Comparison of ENCODE assay signal across 17 cellular contexts in genomic region chr10:30368065-30368718, GRCh38. TPM values are rescaled to one million over a fixed set of nuclear protein-coding genes. Genes with fewer than 3 reads are reported as not detected.
A peak's percentile ranks its signal among the peaks of the same experiment; 100 is the strongest.
DNase-seq lines count a peak whose midpoint lies in the region; ATAC-seq and TF ChIP-seq lines count a peak whose summit lies in the region.
"Had no signal": no experiment of that assay in that cellular context is flagged by ENCODE, and none has a peak within 500 bp of the region (broad histone marks: within the 10 kb centered on the region; RNA-seq: fewer than 3 reads in every experiment).

No MANE protein-coding gene starts in this region.

- H2AFZ ChIP-seq in neuronal stem cell (ENCODE audit: low read length): peak overlapping the region; percentile 77

- H3K4me1 ChIP-seq in neuronal stem cell (ENCODE audit: control insufficient read depth in 2 of 2, insufficient read depth in 1 of 2, low read depth in 1 of 2, low read length in 2 of 2): peaks cover 6% of the 10 kb centered on the region in 2 donors
- H3K4me1 ChIP-seq: colonic mucosa, tibial artery had no signal

- TF ChIP-seq CTCF in AG10803 (conservative IDR thresholded peaks at IDR 0.05; ENCODE audit: low read length) (no peak), WTC11 (IDR thresholded peaks at IDR 0.05) (no peak)

- H3K9ac ChIP-seq in neuronal stem cell (ENCODE audit: low read depth, low read length, poor library complexity): no peak overlapping the region

- DNase-seq in AG10803 (ENCODE audit: low read depth) (peak; percentile 49), WTC11 (ENCODE audit: low spot score) (no peak), left cardiac atrium (peak; percentile 50), neuronal stem cell (ENCODE audit: low spot score) (no peak), NOMO-1 treated with dmso at 0.1 percent for 144 hours (lab: John Stamatoyannopoulos, UW; ENCODE audit: unreplicated experiment) (no peak), retina (no peak)
- DNase-seq in activated CD4-positive, alpha-beta T cell treated with anti-CD3 and anti-CD28 coated beads, Interleukin-2, amount 50 U/mL, for 1 hour: no peak
- DNase-seq: activated CD8-positive, alpha-beta memory T cell treated with anti-CD3 and anti-CD28 coated beads, Interleukin-2, amount 50 U/mL, for 4 hours; colonic mucosa; DMS153; kidney; NCI-H2107; tibial artery had no signal

- H2BK15ac ChIP-seq in neuronal stem cell (ENCODE audit: low read length): peak overlapping the region; percentile 58

- H3K27ac Mint-ChIP-seq in WTC11: no peak overlapping the region
- H3K27ac Mint-ChIP-seq: activated naive CD8-positive, alpha-beta T cell had no signal

- no peak overlapping the region for H3K14ac ChIP-seq in neuronal stem cell (ENCODE audit: low read length)

- H3K27me3 Mint-ChIP-seq in WTC11 (ENCODE audit: low read depth): peaks cover 36% of the 10 kb centered on the region
- H3K27me3 Mint-ChIP-seq: activated naive CD8-positive, alpha-beta T cell had no signal

- H3K27ac ChIP-seq in neuronal stem cell (replicated peaks; ENCODE audit: low read length): no peak overlapping the region
- H3K27ac ChIP-seq: colonic mucosa, tibial artery, VCaP had no signal

- no peak overlapping the region for H4K91ac ChIP-seq in neuronal stem cell (ENCODE audit: low read depth, low read length, poor library complexity)

- WGBS in neuronal stem cell (ENCODE audit: extremely low coverage in 2 of 2, insufficient read length in 2 of 2, insufficient replicate concordance in 1 of 2), 2 donors: no CpG with 5 or more reads among the region's 22 CpGs

- no peaks in the 10 kb centered on the region for H3K36me3 Mint-ChIP-seq in WTC11
- H3K36me3 Mint-ChIP-seq: activated naive CD8-positive, alpha-beta T cell had no signal

- H2BK12ac ChIP-seq in neuronal stem cell (ENCODE audit: low read length): peak overlapping the region; percentile 41

- peak overlapping the region; percentile 55 for H3K23ac ChIP-seq in neuronal stem cell (ENCODE audit: low read depth, low read length, poor library complexity)

- H2BK120ac ChIP-seq in neuronal stem cell (ENCODE audit: low read depth, low read length): no peak overlapping the region

- peaks cover 32% of the 10 kb centered on the region for H3K4me1 Mint-ChIP-seq in WTC11

- H3K4me3 ChIP-seq in AG10803 (ENCODE audit: low read length) (no peak overlapping the region), neuronal stem cell (ENCODE audit: low read length in 2 of 2) (no peak overlapping the region)
- H3K4me3 ChIP-seq: colonic mucosa, tibial artery had no signal

- H3K4me3 Mint-ChIP-seq in WTC11: no peak overlapping the region
- H3K4me3 Mint-ChIP-seq: activated naive CD8-positive, alpha-beta T cell; neural crest cell had no signal

- H3K4me2 ChIP-seq in neuronal stem cell (ENCODE audit: insufficient read depth, low read length, poor library complexity, severe bottlenecking): no peak overlapping the region

- H3K79me1 ChIP-seq in neuronal stem cell (ENCODE audit: low read depth, low read length): peaks cover 2% of the 10 kb centered on the region

- POLR2A ChIA-PET in WTC11 (lab: Charles Lee): no interaction called here

- peaks cover 0 to 20% (median 0%) of the 10 kb centered on the region in 3 experiments for H3K27me3 ChIP-seq in neuronal stem cell (ENCODE audit: control insufficient read depth in 3 of 3, insufficient read depth in 3 of 3, low read depth in 1 of 3, low read length in 3 of 3)
- H3K27me3 ChIP-seq: colonic mucosa had no signal

- CTCF ChIA-PET in WTC11 (lab: Charles Lee): interaction anchor here (0.5 to 1.9 kb wide), 5 partner anchors 8 to 370 kb away, joined by 3 to 18 read pairs (median 4); no protein-coding TSS in a partner anchor

- H4K8ac ChIP-seq in neuronal stem cell (ENCODE audit: low read depth, low read length): peak overlapping the region; percentile 82

- peak overlapping the region; percentile 85 for H3K18ac ChIP-seq in neuronal stem cell (ENCODE audit: low read length)

- no peaks in the 10 kb centered on the region for H3K36me3 ChIP-seq in neuronal stem cell (replicated peaks in 1 of 2; ENCODE audit: control insufficient read depth in 2 of 2, insufficient read depth in 2 of 2, low read length in 2 of 2)
- H3K36me3 ChIP-seq: colonic mucosa, tibial artery had no signal

- H3K4ac ChIP-seq in neuronal stem cell (ENCODE audit: low read length): no peak overlapping the region

- H3K9me3 ChIP-seq in neuronal stem cell (replicated peaks in 1 of 2; ENCODE audit: control insufficient read depth in 2 of 2, insufficient read depth in 1 of 2, low read depth in 1 of 2, low read length in 2 of 2): no peaks in the 10 kb centered on the region
- H3K9me3 ChIP-seq: colonic mucosa, tibial artery had no signal

- ATAC-seq in WTC11 (peak; percentile 63), left cardiac atrium (peak; percentile 85 to 88), GM21576 (IDR thresholded peaks at IDR 0.05; ENCODE audit: unreplicated experiment) (no peak)

- no peak overlapping the region for H2BK5ac ChIP-seq in neuronal stem cell (ENCODE audit: low read length)

- H3K9me3 Mint-ChIP-seq in WTC11: no peaks in the 10 kb centered on the region
- H3K9me3 Mint-ChIP-seq: neural crest cell had no signal

- intact Hi-C loops in left cardiac atrium (cut with DNase I): no loop called here

- peak overlapping the region; percentile 84 for H2AK5ac ChIP-seq in neuronal stem cell (ENCODE audit: low read depth, low read length)

TF ChIP-seq in WTC11, 78 proteins besides CTCF, POLR2A, EP300 and RAD21:
- TF ChIP-seq ZNF416 (CRISPR knock-in tag; IDR thresholded peaks at IDR 0.05) (no peak), IRF2 (CRISPR knock-in tag; IDR thresholded peaks at IDR 0.05; ENCODE audit: borderline replicate concordance, low read depth) (no peak), ZNF138 (CRISPR knock-in tag; conservative IDR thresholded peaks at IDR 0.05) (no peak)
- TF ChIP-seq, protein P1, sequence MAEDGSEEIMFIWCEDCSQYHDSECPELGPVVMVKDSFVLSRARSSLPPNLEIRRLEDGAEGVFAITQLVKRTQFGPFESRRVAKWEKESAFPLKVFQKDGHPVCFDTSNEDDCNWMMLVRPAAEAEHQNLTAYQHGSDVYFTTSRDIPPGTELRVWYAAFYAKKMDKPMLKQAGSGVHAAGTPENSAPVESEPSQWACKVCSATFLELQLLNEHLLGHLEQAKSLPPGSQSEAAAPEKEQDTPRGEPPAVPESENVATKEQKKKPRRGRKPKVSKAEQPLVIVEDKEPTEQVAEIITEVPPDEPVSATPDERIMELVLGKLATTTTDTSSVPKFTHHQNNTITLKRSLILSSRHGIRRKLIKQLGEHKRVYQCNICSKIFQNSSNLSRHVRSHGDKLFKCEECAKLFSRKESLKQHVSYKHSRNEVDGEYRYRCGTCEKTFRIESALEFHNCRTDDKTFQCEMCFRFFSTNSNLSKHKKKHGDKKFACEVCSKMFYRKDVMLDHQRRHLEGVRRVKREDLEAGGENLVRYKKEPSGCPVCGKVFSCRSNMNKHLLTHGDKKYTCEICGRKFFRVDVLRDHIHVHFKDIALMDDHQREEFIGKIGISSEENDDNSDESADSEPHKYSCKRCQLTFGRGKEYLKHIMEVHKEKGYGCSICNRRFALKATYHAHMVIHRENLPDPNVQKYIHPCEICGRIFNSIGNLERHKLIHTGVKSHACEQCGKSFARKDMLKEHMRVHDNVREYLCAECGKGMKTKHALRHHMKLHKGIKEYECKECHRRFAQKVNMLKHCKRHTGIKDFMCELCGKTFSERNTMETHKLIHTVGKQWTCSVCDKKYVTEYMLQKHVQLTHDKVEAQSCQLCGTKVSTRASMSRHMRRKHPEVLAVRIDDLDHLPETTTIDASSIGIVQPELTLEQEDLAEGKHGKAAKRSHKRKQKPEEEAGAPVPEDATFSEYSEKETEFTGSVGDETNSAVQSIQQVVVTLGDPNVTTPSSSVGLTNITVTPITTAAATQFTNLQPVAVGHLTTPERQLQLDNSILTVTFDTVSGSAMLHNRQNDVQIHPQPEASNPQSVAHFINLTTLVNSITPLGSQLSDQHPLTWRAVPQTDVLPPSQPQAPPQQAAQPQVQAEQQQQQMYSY (CRISPR knock-in tag; IDR thresholded peaks at IDR 0.05): no peak
- TF ChIP-seq, protein P2, sequence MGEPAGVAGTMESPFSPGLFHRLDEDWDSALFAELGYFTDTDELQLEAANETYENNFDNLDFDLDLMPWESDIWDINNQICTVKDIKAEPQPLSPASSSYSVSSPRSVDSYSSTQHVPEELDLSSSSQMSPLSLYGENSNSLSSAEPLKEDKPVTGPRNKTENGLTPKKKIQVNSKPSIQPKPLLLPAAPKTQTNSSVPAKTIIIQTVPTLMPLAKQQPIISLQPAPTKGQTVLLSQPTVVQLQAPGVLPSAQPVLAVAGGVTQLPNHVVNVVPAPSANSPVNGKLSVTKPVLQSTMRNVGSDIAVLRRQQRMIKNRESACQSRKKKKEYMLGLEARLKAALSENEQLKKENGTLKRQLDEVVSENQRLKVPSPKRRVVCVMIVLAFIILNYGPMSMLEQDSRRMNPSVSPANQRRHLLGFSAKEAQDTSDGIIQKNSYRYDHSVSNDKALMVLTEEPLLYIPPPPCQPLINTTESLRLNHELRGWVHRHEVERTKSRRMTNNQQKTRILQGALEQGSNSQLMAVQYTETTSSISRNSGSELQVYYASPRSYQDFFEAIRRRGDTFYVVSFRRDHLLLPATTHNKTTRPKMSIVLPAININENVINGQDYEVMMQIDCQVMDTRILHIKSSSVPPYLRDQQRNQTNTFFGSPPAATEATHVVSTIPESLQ (CRISPR knock-in tag; IDR thresholded peaks at IDR 0.05): no peak
- TF ChIP-seq, protein P3, sequence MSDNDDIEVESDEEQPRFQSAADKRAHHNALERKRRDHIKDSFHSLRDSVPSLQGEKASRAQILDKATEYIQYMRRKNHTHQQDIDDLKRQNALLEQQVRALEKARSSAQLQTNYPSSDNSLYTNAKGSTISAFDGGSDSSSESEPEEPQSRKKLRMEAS (CRISPR knock-in tag; IDR thresholded peaks at IDR 0.05): peak; percentile 59

RNA-seq across cellular contexts. Expression of gene MTPAP, which starts 19.1 kb away (rescaled TPM):
- total RNA-seq in WTC11 (2021): 35.2 to 39.5 TPM (median 36.5 TPM) in 3 replicates
- total RNA-seq in left cardiac atrium: 10 to 100 TPM; 22.6 to 27.2 TPM
- polyA plus RNA-seq in neuronal stem cell (2013, experiment 1 of 2): 15.9 TPM
- 16.9 TPM for polyA plus RNA-seq in neuronal stem cell (2013, experiment 2 of 2)

Comparison
In these comparisons a context has a peak if more than half of its experiments do, and no peak if none do; other contexts are left out.
1. DNase-seq: peak in AG10803 (single experiment) and left cardiac atrium (single experiment); none in WTC11 (single experiment), neuronal stem cell (single experiment), NOMO-1 treated with dmso at 0.1 percent for 144 hours (single experiment), retina (single experiment) and activated CD4-positive, alpha-beta T cell treated with anti-CD3 and anti-CD28 coated beads, Interleukin-2, amount 50 U/mL, for 1 hour (single experiment).